In genomic region chr14:86462193-86462592, GRCh38 we compare ENCODE assay signal across 10 cellular contexts.
DNase-seq lines count a peak whose midpoint lies in the region; ATAC-seq, FAIRE-seq and TF ChIP-seq lines count a peak whose summit lies in the region.
"Had no signal": no experiment of that assay in that cellular context is flagged by ENCODE, and none has a peak within 500 bp of the region (broad histone marks: within the 10 kb centered on the region; RNA-seq: fewer than 3 reads in every experiment).

No MANE protein-coding gene starts in this region.

- H3K4me3 ChIP-seq in kidney (ENCODE audit: low read length in 2 of 2), result no peak overlapping the region

- no peaks in the 10 kb centered on the region for H3K36me3 Mint-ChIP-seq in Calu3 (ENCODE audit: insufficient read depth, unreplicated experiment)
- no peaks in the 10 kb centered on the region for H3K36me3 Mint-ChIP-seq in activated CD8-positive, alpha-beta T cell treated with anti-CD3 and anti-CD28 coated beads, Interleukin-2, amount 10 ng/mL, durations not matched to agents 7 days and 5 days (ENCODE audit: low read depth)
- H3K36me3 Mint-ChIP-seq: activated naive CD4-positive, alpha-beta T cell treated with anti-CD3 and anti-CD28 coated beads, Interleukin-2, amount 50 U/mL, for 24 hours; memory B cell had no signal

- H3K9me3 ChIP-seq in kidney (ENCODE audit: control insufficient read depth in 1 of 2, low read length in 2 of 2), result no peaks in the 10 kb centered on the region

- DNase-seq in Calu3 (peak; percentile 11), HT1080 (ENCODE audit: low read depth) (peak; percentile 46), kidney (no peak), dermis blood vessel endothelial cell (no peak), superior temporal gyrus (ENCODE audit: extremely low spot score) (no peak), middle frontal gyrus (ENCODE audit: extremely low spot score, low spot score) (no peak), germinal center (ENCODE audit: low spot score) (no peak)
- DNase-seq in activated CD8-positive, alpha-beta T cell treated with anti-CD3 and anti-CD28 coated beads, Interleukin-2, amount 10 ng/mL, durations not matched to agents 7 days and 5 days, result peak; percentile 21

- no peaks in the 10 kb centered on the region for H3K36me3 ChIP-seq in kidney (ENCODE audit: control insufficient read depth in 1 of 2, insufficient read depth in 2 of 2, low read length in 2 of 2)

- no peaks in the 10 kb centered on the region for H3K4me1 ChIP-seq in kidney (ENCODE audit: control insufficient read depth in 1 of 2, insufficient read depth in 1 of 2, low read depth in 1 of 2, low read length in 2 of 2)

- no peak overlapping the region for H3K27ac ChIP-seq in kidney (ENCODE audit: low read depth in 2 of 2, low read length in 2 of 2)

- intact Hi-C loops in Calu3 (cut with micrococcal nuclease; ENCODE audit: unreplicated experiment), result loop anchor here (5.0 kb wide), 1 partner anchor 435 kb away; no protein-coding TSS in a partner anchor
- intact Hi-C loops in kidney (cut with DNase I), result no loop called here

- H3K4me3 Mint-ChIP-seq in Calu3 (ENCODE audit: low read depth, unreplicated experiment), result no peak overlapping the region
- no peak overlapping the region for H3K4me3 Mint-ChIP-seq in activated CD8-positive, alpha-beta T cell treated with anti-CD3 and anti-CD28 coated beads, Interleukin-2, amount 10 ng/mL, durations not matched to agents 7 days and 5 days
- H3K4me3 Mint-ChIP-seq: activated naive CD4-positive, alpha-beta T cell treated with anti-CD3 and anti-CD28 coated beads, Interleukin-2, amount 50 U/mL, for 24 hours; memory B cell had no signal

- no peak for FAIRE-seq in kidney (lab: Jason Lieb, UNC)

- BruUV-seq in Calu3 (replicated peaks; lab: Mats Ljungman, UMichigan), result no TSS peak

- no peaks in the 10 kb centered on the region for H3K27me3 Mint-ChIP-seq in Calu3 (ENCODE audit: unreplicated experiment)
- no peaks in the 10 kb centered on the region for H3K27me3 Mint-ChIP-seq in activated CD8-positive, alpha-beta T cell treated with anti-CD3 and anti-CD28 coated beads, Interleukin-2, amount 10 ng/mL, durations not matched to agents 7 days and 5 days (ENCODE audit: low read depth)
- H3K27me3 Mint-ChIP-seq: activated naive CD4-positive, alpha-beta T cell treated with anti-CD3 and anti-CD28 coated beads, Interleukin-2, amount 50 U/mL, for 24 hours; memory B cell had no signal

- H3K9me3 Mint-ChIP-seq in Calu3 (ENCODE audit: low read depth, unreplicated experiment), result peaks cover 2% of the 10 kb centered on the region
- no peaks in the 10 kb centered on the region for H3K9me3 Mint-ChIP-seq in activated CD8-positive, alpha-beta T cell treated with anti-CD3 and anti-CD28 coated beads, Interleukin-2, amount 10 ng/mL, durations not matched to agents 7 days and 5 days (ENCODE audit: insufficient read depth)

- TF ChIP-seq CTCF in Calu3 (IDR thresholded peaks at IDR 0.05; ENCODE audit: unreplicated experiment) (no peak), kidney (IDR thresholded peaks at IDR 0.05; ENCODE audit: borderline replicate concordance, extremely low read depth, insufficient read depth) (peak; percentile 33)

- no peak for ATAC-seq in activated CD8-positive, alpha-beta T cell treated with anti-CD3 and anti-CD28 coated beads, Interleukin-2, amount 10 ng/mL, durations not matched to agents 7 days and 5 days

- POLR2A ChIA-PET in activated CD8-positive, alpha-beta T cell treated with anti-CD3 and anti-CD28 coated beads, Interleukin-2, amount 10 ng/mL, durations not matched to agents 7 days and 5 days (lab: Charles Lee), result no interaction called here

- H3K9ac ChIP-seq in kidney (ENCODE audit: low read length in 2 of 2), result no peak overlapping the region

- CTCF ChIA-PET in Calu3 (lab: Charles Lee), result no interaction called here
- CTCF ChIA-PET in activated CD8-positive, alpha-beta T cell treated with anti-CD3 and anti-CD28 coated beads, Interleukin-2, amount 10 ng/mL, durations not matched to agents 7 days and 5 days (lab: Charles Lee), result no interaction called here

- H3K27ac Mint-ChIP-seq in Calu3 (ENCODE audit: unreplicated experiment), result no peak overlapping the region
- no peak overlapping the region for H3K27ac Mint-ChIP-seq in activated CD8-positive, alpha-beta T cell treated with anti-CD3 and anti-CD28 coated beads, Interleukin-2, amount 10 ng/mL, durations not matched to agents 7 days and 5 days
- H3K27ac Mint-ChIP-seq: activated naive CD4-positive, alpha-beta T cell treated with anti-CD3 and anti-CD28 coated beads, Interleukin-2, amount 50 U/mL, for 24 hours; memory B cell had no signal

- H3K4me1 Mint-ChIP-seq in Calu3 (ENCODE audit: low read depth, unreplicated experiment), result no peaks in the 10 kb centered on the region
- no peaks in the 10 kb centered on the region for H3K4me1 Mint-ChIP-seq in activated CD8-positive, alpha-beta T cell treated with anti-CD3 and anti-CD28 coated beads, Interleukin-2, amount 10 ng/mL, durations not matched to agents 7 days and 5 days (ENCODE audit: low read depth)
- H3K4me1 Mint-ChIP-seq: activated naive CD4-positive, alpha-beta T cell treated with anti-CD3 and anti-CD28 coated beads, Interleukin-2, amount 50 U/mL, for 24 hours; memory B cell had no signal

Comparison
In these comparisons a context has a peak if more than half of its experiments do, and no peak if none do; other contexts are left out.
1. DNase-seq: peak in Calu3 (single experiment), HT1080 (single experiment) and activated CD8-positive, alpha-beta T cell treated with anti-CD3 and anti-CD28 coated beads, Interleukin-2, amount 10 ng/mL, durations not matched to agents 7 days and 5 days (single experiment); none in kidney (single experiment), dermis blood vessel endothelial cell (single experiment), superior temporal gyrus (single experiment), middle frontal gyrus (single experiment) and germinal center (single experiment).